Comparison of ENCODE assay signal across 7 cellular contexts in the genomic region with DNA sequence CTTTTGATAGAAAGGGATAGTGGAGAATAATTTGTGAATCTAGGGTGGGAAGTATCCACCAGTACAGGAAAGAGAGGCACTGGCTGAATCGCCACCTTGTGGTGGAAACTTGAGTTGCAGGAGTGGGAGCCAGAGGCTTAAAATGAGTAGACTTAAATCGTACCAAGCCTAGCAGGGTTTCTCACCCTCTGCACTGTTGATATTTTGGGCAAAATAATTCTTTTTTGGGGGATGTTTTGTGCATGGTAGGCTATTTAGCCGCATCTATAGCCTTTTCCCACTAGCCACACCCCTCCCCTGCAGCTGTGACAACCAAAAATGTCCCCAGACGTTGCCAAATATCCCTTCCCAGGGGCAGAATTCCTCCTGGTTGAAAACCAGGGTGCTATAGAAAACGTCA.
DNase-seq lines count a peak whose midpoint lies in the region; TF ChIP-seq lines count a peak whose summit lies in the region.

No MANE protein-coding gene starts in this region.

- H3K36me3 ChIP-seq in suprapubic skin = no peaks in the 10 kb centered on the region

- H3K27ac ChIP-seq in RWPE1 (no peak overlapping the region), suprapubic skin (no peak overlapping the region)

- POLR2A ChIA-PET in RWPE1 (lab: Yijun Ruan, JAX; ENCODE audit: low non-redundant PET) = interaction anchor here (0.5 kb wide), 1 partner anchor 28 kb away, joined by 3 read pairs; no protein-coding TSS in a partner anchor

- H3K4me3 ChIP-seq in fibroblast of villous mesenchyme (ENCODE audit: low read depth, low read length) (no peak overlapping the region), suprapubic skin (no peak overlapping the region)

- TF ChIP-seq EP300 in suprapubic skin (IDR thresholded peaks at IDR 0.05) = no peak

- DNase-seq in KBM-7 (peak; percentile 75), RWPE1 (ENCODE audit: low spot score) (peak; percentile 94), fibroblast of villous mesenchyme (ENCODE audit: low read depth) (peak; percentile 80), non-pigmented ciliary epithelial cell (ENCODE audit: low read depth) (peak; percentile 38), suprapubic skin (ENCODE audit: low spot score in 2 of 2) (peak in 1 of 2 donors; percentile 78)
- peak; percentile 60 to 73 for DNase-seq in activated T-helper 1 cell treated with anti-CD3 and anti-CD28 coated beads, Interleukin-2, amount 50 U/mL, for 16 hours (ENCODE audit: low read depth in 1 of 2, low spot score in 1 of 2)

- CTCF ChIA-PET in RWPE1 (lab: Yijun Ruan, JAX) = interaction anchor here (0.6 to 10.9 kb wide), 18 partner anchors 11 to 1602 kb away, joined by 3 to 163 read pairs (median 4); no protein-coding TSS in a partner anchor

- H3K9me3 ChIP-seq in suprapubic skin = no peaks in the 10 kb centered on the region

- H3K4me1 ChIP-seq in suprapubic skin = no peaks in the 10 kb centered on the region

- in situ Hi-C loops in KBM-7 (cut with MboI; ENCODE audit: low pct_unique_long_range_greater_than_20kb, low sequenced_read_pairs) = no loop called here

- TF ChIP-seq CTCF in GM12873 (IDR thresholded peaks at IDR 0.05; ENCODE audit: insufficient read depth, low read depth, low read length, missing control alignments) = peak; percentile 90
- peak; percentile 99 for TF ChIP-seq CTCF in RWPE1 (conservative IDR thresholded peaks at IDR 0.05; ENCODE audit: low read depth)
- TF ChIP-seq CTCF in fibroblast of villous mesenchyme (IDR thresholded peaks at IDR 0.05; ENCODE audit: insufficient read depth, low read depth, low read length) = peak; percentile 93
- peak; percentile 81 to 93 for TF ChIP-seq CTCF in suprapubic skin (IDR thresholded peaks at IDR 0.05)

- H3K27me3 ChIP-seq in suprapubic skin = peaks cover 27% of the 10 kb centered on the region

- WGBS in suprapubic skin = 7% methylated on average over 5 of the region's 5 CpGs

- no peak for TF ChIP-seq POLR2A in suprapubic skin (IDR thresholded peaks at IDR 0.05)
